Comparison of ENCODE assay signal across 18 cellular contexts in genomic region chr12:64036414-64036813, GRCh38.
"Had no signal": no experiment of that assay in that cellular context is flagged by ENCODE, and none has a peak within 500 bp of the region (broad histone marks: within the 10 kb centered on the region; RNA-seq: fewer than 3 reads in every experiment).

No MANE protein-coding gene starts in this region.

- H3K27ac Mint-ChIP-seq: activated B cell treated with CpG ODN at 0.5 μM for 24 hours; activated CD4-positive, alpha-beta memory T cell treated with anti-CD3 and anti-CD28 coated beads for 36 hours; activated CD8-positive, alpha-beta memory T cell treated with anti-CD3 and anti-CD28 coated beads, Interleukin-2, amount 10 ng/mL, durations not matched to agents 7 days and 5 days; activated naive CD8-positive, alpha-beta T cell; immature natural killer cell; progenitor cell of endocrine pancreas; T-helper 2 cell treated with Interferon-gamma antibody and Interleukin-4, amounts not matched to agents 5 μg/mL and 100 μg/mL, for 36 hours had no signal

- H3K4me3 Mint-ChIP-seq: activated B cell treated with CpG ODN at 0.5 μM for 24 hours; activated CD4-positive, alpha-beta memory T cell treated with anti-CD3 and anti-CD28 coated beads for 36 hours; activated CD8-positive, alpha-beta memory T cell treated with anti-CD3 and anti-CD28 coated beads, Interleukin-2, amount 10 ng/mL, durations not matched to agents 7 days and 5 days; activated naive CD8-positive, alpha-beta T cell; central memory CD8-positive, alpha-beta T cell; immature natural killer cell; neural crest cell; T-helper 2 cell treated with Interferon-gamma antibody and Interleukin-4, amounts not matched to agents 5 μg/mL and 100 μg/mL, for 36 hours had no signal

- H3K27ac ChIP-seq: heart right ventricle, left ventricle myocardium inferior, tibial artery had no signal

- H3K9me3 ChIP-seq: tibial artery had no signal

- H3K4me3 ChIP-seq: heart right ventricle, left ventricle myocardium inferior, tibial artery had no signal

- H3K27me3 ChIP-seq: heart right ventricle, tibial artery had no signal

- H3K36me3 Mint-ChIP-seq: activated CD4-positive, alpha-beta memory T cell treated with anti-CD3 and anti-CD28 coated beads for 36 hours; activated CD8-positive, alpha-beta memory T cell treated with anti-CD3 and anti-CD28 coated beads, Interleukin-2, amount 10 ng/mL, durations not matched to agents 7 days and 5 days; activated naive CD8-positive, alpha-beta T cell; immature natural killer cell had no signal

- H3K36me3 ChIP-seq: heart right ventricle, tibial artery had no signal

- H3K4me1 Mint-ChIP-seq: activated B cell treated with CpG ODN at 0.5 μM for 24 hours; activated CD8-positive, alpha-beta memory T cell treated with anti-CD3 and anti-CD28 coated beads, Interleukin-2, amount 10 ng/mL, durations not matched to agents 7 days and 5 days; central memory CD8-positive, alpha-beta T cell; immature natural killer cell had no signal

- ATAC-seq: activated CD8-positive, alpha-beta memory T cell treated with anti-CD3 and anti-CD28 coated beads, Interleukin-2, amount 10 ng/mL, durations not matched to agents 7 days and 5 days; heart right ventricle; stimulated activated naive CD8-positive, alpha-beta T cell treated with anti-CD3 and anti-CD28 coated beads, Interleukin-15, Interleukin-2, amounts not matched to agents 100 U/mL and 50 U/mL, for 24 hours had no signal

- DNase-seq: activated B cell treated with CpG ODN at 0.5 μM for 24 hours; activated CD4-positive, alpha-beta memory T cell treated with anti-CD3 and anti-CD28 coated beads for 36 hours; activated CD4-positive, alpha-beta T cell treated with anti-CD3 and anti-CD28 coated beads for 4 hours; activated CD8-positive, alpha-beta memory T cell treated with anti-CD3 and anti-CD28 coated beads, Interleukin-2, amount 10 ng/mL, durations not matched to agents 7 days and 5 days; amygdala; cortex of kidney; heart right ventricle; immature natural killer cell; kidney glomerular epithelial cell; left ventricle myocardium inferior; stimulated activated naive CD8-positive, alpha-beta T cell treated with anti-CD3 and anti-CD28 coated beads, Interleukin-15, Interleukin-2, amounts not matched to agents 100 U/mL and 50 U/mL, for 24 hours; substantia nigra; tibial artery had no signal

- H3K27me3 Mint-ChIP-seq: activated B cell treated with CpG ODN at 0.5 μM for 24 hours; activated CD4-positive, alpha-beta memory T cell treated with anti-CD3 and anti-CD28 coated beads for 36 hours; activated CD8-positive, alpha-beta memory T cell treated with anti-CD3 and anti-CD28 coated beads, Interleukin-2, amount 10 ng/mL, durations not matched to agents 7 days and 5 days; progenitor cell of endocrine pancreas had no signal

- H3K9me3 Mint-ChIP-seq: activated CD4-positive, alpha-beta memory T cell treated with anti-CD3 and anti-CD28 coated beads for 36 hours; central memory CD8-positive, alpha-beta T cell; T-helper 2 cell treated with Interferon-gamma antibody and Interleukin-4, amounts not matched to agents 5 μg/mL and 100 μg/mL, for 36 hours had no signal
